In genomic region chr6:4133941-4134838, GRCh38 we compare ENCODE assay signal across 8 cellular contexts. TPM values are rescaled to one million over a fixed set of nuclear protein-coding genes. Genes with fewer than 3 reads are reported as not detected.
DNase-seq lines count a peak whose midpoint lies in the region; ATAC-seq and TF ChIP-seq lines count a peak whose summit lies in the region.

No MANE protein-coding gene starts in this region.

- H3K4me3 Mint-ChIP-seq in CD8-positive, alpha-beta memory T cell, result peak overlapping the region; percentile 87 to 97 (median 88)
- H3K4me3 Mint-ChIP-seq in activated T-helper 17 cell treated with anti-CD3 and anti-CD28 coated beads, Interleukin-2, amount 50 U/mL, for 72 hours, result peak overlapping the region; percentile 88

- H3K27ac ChIP-seq in CD8-positive, alpha-beta memory T cell (ENCODE audit: low read depth, low read length), result peak overlapping the region; percentile 87
- peak overlapping the region; percentile 95 for H3K27ac ChIP-seq in left ventricle myocardium inferior (replicated peaks)

- no peak for ATAC-seq in activated T-helper 17 cell treated with anti-CD3 and anti-CD28 coated beads, Interleukin-2, amount 50 U/mL, for 72 hours (replicated peaks)
- no peak for ATAC-seq in GM19397 (IDR thresholded peaks at IDR 0.05; ENCODE audit: unreplicated experiment)
- ATAC-seq in GM19463 (IDR thresholded peaks at IDR 0.05; ENCODE audit: unreplicated experiment), result no peak
- ATAC-seq in HG03025 (IDR thresholded peaks at IDR 0.05; ENCODE audit: low FRiP score, unreplicated experiment), result no peak

- intact Hi-C loops in left ventricle myocardium inferior (cut with micrococcal nuclease), result no loop called here

- no peaks in the 10 kb centered on the region for H3K27me3 Mint-ChIP-seq in CD8-positive, alpha-beta memory T cell
- H3K27me3 Mint-ChIP-seq in activated T-helper 17 cell treated with anti-CD3 and anti-CD28 coated beads, Interleukin-2, amount 50 U/mL, for 72 hours, result no peaks in the 10 kb centered on the region

- peak overlapping the region; percentile 86 to 95 (median 91) for H3K27ac Mint-ChIP-seq in CD8-positive, alpha-beta memory T cell
- peak overlapping the region; percentile 78 for H3K27ac Mint-ChIP-seq in activated T-helper 17 cell treated with anti-CD3 and anti-CD28 coated beads, Interleukin-2, amount 50 U/mL, for 72 hours

- no peak for DNase-seq in CD8-positive, alpha-beta memory T cell
- peak; percentile 15 for DNase-seq in LHCN-M2 (ENCODE audit: low read depth)
- peak; percentile 26 for DNase-seq in left ventricle myocardium inferior
- peak; percentile 14 for DNase-seq in renal cortical epithelial cell (ENCODE audit: low read depth)

- H3K4me1 ChIP-seq in CD8-positive, alpha-beta memory T cell (ENCODE audit: insufficient read depth, low read length), result peaks cover 26% of the 10 kb centered on the region
- H3K4me1 ChIP-seq in left ventricle myocardium inferior, result peaks cover 34% of the 10 kb centered on the region

- CTCF ChIA-PET in CD8-positive, alpha-beta memory T cell (lab: Charles Lee), result interaction anchor here (1.4 to 1.9 kb wide), 2 partner anchors 113 to 115 kb away, joined by 4 to 7 read pairs; a partner anchor contains a TSS

- H3K36me3 ChIP-seq in CD8-positive, alpha-beta memory T cell (ENCODE audit: insufficient read depth, low read length), result peaks cover 26% of the 10 kb centered on the region
- H3K36me3 ChIP-seq in left ventricle myocardium inferior, result peaks cover 37% of the 10 kb centered on the region

- H3K9me3 Mint-ChIP-seq in CD8-positive, alpha-beta memory T cell, result peaks cover 0 to 2% (median 0%) of the 10 kb centered on the region in 5 donors
- no peaks in the 10 kb centered on the region for H3K9me3 Mint-ChIP-seq in activated T-helper 17 cell treated with anti-CD3 and anti-CD28 coated beads, Interleukin-2, amount 50 U/mL, for 72 hours

- POLR2A ChIA-PET in CD8-positive, alpha-beta memory T cell (lab: Charles Lee), result no interaction called here

- H3K4me1 Mint-ChIP-seq in CD8-positive, alpha-beta memory T cell, result peaks cover 44 to 59% (median 51%) of the 10 kb centered on the region in 3 donors
- H3K4me1 Mint-ChIP-seq in activated T-helper 17 cell treated with anti-CD3 and anti-CD28 coated beads, Interleukin-2, amount 50 U/mL, for 72 hours, result peaks cover 42% of the 10 kb centered on the region

- no peak for TF ChIP-seq CTCF in left ventricle myocardium inferior (IDR thresholded peaks at IDR 0.05; ENCODE audit: borderline replicate concordance)

- no peaks in the 10 kb centered on the region for H3K9me3 ChIP-seq in CD8-positive, alpha-beta memory T cell (ENCODE audit: low read length)
- no peaks in the 10 kb centered on the region for H3K9me3 ChIP-seq in left ventricle myocardium inferior (replicated peaks)

- H3K4me3 ChIP-seq in CD8-positive, alpha-beta memory T cell (ENCODE audit: low read length), result peak overlapping the region; percentile 74
- peak overlapping the region; percentile 81 for H3K4me3 ChIP-seq in left ventricle myocardium inferior

- H3K36me3 Mint-ChIP-seq in CD8-positive, alpha-beta memory T cell, result peaks cover 16 to 54% (median 21%) of the 10 kb centered on the region in 3 donors
- peaks cover 51% of the 10 kb centered on the region for H3K36me3 Mint-ChIP-seq in activated T-helper 17 cell treated with anti-CD3 and anti-CD28 coated beads, Interleukin-2, amount 50 U/mL, for 72 hours (ENCODE audit: low read depth)

- no peaks in the 10 kb centered on the region for H3K27me3 ChIP-seq in CD8-positive, alpha-beta memory T cell (ENCODE audit: insufficient read depth, low read length, poor library complexity, severe bottlenecking)
- H3K27me3 ChIP-seq in left ventricle myocardium inferior (ENCODE audit: low read depth), result no peaks in the 10 kb centered on the region

RNA-seq across cellular contexts. Expression of gene ECI2, which starts 1.2 kb away (rescaled TPM):
- 10 to 100 TPM; 28.7 to 29.5 TPM for total RNA-seq in CD8-positive, alpha-beta memory T cell
- 84.3 TPM for polyA plus RNA-seq in CD8-positive, alpha-beta memory T cell
- total RNA-seq in LHCN-M2 (2014; rRNA removed) (74.9 and 84.6 TPM in 2 replicates), left ventricle myocardium inferior (170 TPM), renal cortical epithelial cell (94.5 and 126 TPM in 2 replicates)
- polyA plus RNA-seq in LHCN-M2 (2012), result 70.1 TPM
- total RNA-seq in activated T-helper 17 cell treated with anti-CD3 and anti-CD28 coated beads, Interleukin-2, amount 50 U/mL, for 72 hours, result 10 to 100 TPM; 41.6 to 45.8 TPM

RNA-seq across cellular contexts. Expression of gene FAM217A, which starts 55.3 kb away (rescaled TPM):
- total RNA-seq in CD8-positive, alpha-beta memory T cell, result not detected
- polyA plus RNA-seq in CD8-positive, alpha-beta memory T cell, result not detected
- total RNA-seq in LHCN-M2 (2014; rRNA removed) (not detected in 2 replicates), left ventricle myocardium inferior (not detected), renal cortical epithelial cell (not detected in 2 replicates)
- polyA plus RNA-seq in LHCN-M2 (2012), result not detected
- total RNA-seq in activated T-helper 17 cell treated with anti-CD3 and anti-CD28 coated beads, Interleukin-2, amount 50 U/mL, for 72 hours, result not detected

Comparison
In these comparisons a context has a peak if more than half of its experiments do, and no peak if none do; other contexts are left out.
1. DNase-seq: peak in LHCN-M2 (single experiment), left ventricle myocardium inferior (single experiment) and renal cortical epithelial cell (single experiment); none in CD8-positive, alpha-beta memory T cell (0 of 5).